ENCODE assay signal across 14 cellular contexts in the genomic region with DNA sequence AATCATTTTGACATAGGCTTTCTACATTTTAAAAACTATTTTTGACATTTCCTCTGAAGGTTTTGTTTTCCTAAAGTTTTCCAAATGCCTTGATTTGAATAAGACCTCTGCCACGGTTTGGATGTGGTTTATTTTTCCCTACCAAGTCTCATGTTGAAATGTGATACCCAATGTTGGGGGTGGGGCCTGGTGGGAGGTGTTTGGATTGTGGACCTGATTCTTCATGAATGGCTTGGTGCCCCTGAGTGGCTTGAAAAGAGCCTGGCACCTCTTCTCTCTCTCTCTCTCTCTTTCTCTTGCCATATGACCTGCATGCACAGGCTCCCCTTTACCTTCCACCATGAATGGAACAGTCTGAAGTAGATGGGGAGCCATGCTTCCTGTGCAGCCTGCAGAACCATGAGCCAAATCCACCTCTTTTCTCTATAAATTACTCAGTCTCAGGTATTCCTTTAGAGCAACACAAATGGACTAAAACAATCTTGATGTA. TPM values are rescaled to one million over a fixed set of nuclear protein-coding genes. Genes with fewer than 3 reads are reported as not detected.
A peak's percentile ranks its signal among the peaks of the same experiment; 100 is the strongest.
DNase-seq lines count a peak whose midpoint lies in the region; ATAC-seq and TF ChIP-seq lines count a peak whose summit lies in the region.
"Had no signal": no experiment of that assay in that cellular context is flagged by ENCODE, and none has a peak within 500 bp of the region (broad histone marks: within the 10 kb centered on the region; RNA-seq: fewer than 3 reads in every experiment).

No MANE protein-coding gene starts in this region.

- no peak overlapping the region for H3K27ac ChIP-seq in coronary artery
- no peak overlapping the region for H3K27ac ChIP-seq in testis
- H3K27ac ChIP-seq: BLaER1 treated with 17β-estradiol and CSF1 and Interleukin-3, amounts not matched to agents 10 nM and 100 nM; GM23248 had no signal

- no peaks in the 10 kb centered on the region for H3K9me3 ChIP-seq in testis

- no peak for TF ChIP-seq CTCF in coronary artery (IDR thresholded peaks at IDR 0.05)
- TF ChIP-seq CTCF in testis (IDR thresholded peaks at IDR 0.05) = no peak

- DNase-seq in NCI-H2171 treated with DMSO at 0.1 percent for 48 hours (lab: John Stamatoyannopoulos, UW) (peak; percentile 46), NCI-H2171 (lab: John Stamatoyannopoulos, UW) (no peak), coronary artery (ENCODE audit: low spot score) (peak; percentile 22), testis (peak; percentile 6), NCI-H1105 treated with DMSO at 0.1 percent for 48 hours (lab: John Stamatoyannopoulos, UW) (no peak), NK-92 (lab: John Stamatoyannopoulos, UW; ENCODE audit: unreplicated experiment) (no peak)
- DNase-seq: 8988T; CD4-positive, CD25-positive, alpha-beta regulatory T cell; DMS53; GF-D8; GM23248; IMR-90 had no signal

- H3K36me3 ChIP-seq in testis (ENCODE audit: low read depth, missing control alignments) = no peaks in the 10 kb centered on the region
- H3K36me3 ChIP-seq: BLaER1 treated with 17β-estradiol and CSF1 and Interleukin-3, amounts not matched to agents 10 nM and 100 nM had no signal

- no peak overlapping the region for H3K4me3 ChIP-seq in coronary artery
- no peak overlapping the region for H3K4me3 ChIP-seq in testis
- H3K4me3 ChIP-seq: BLaER1 treated with 17β-estradiol and CSF1 and Interleukin-3, amounts not matched to agents 10 nM and 100 nM; GM23248 had no signal

- ATAC-seq in GM21717 (IDR thresholded peaks at IDR 0.05; ENCODE audit: unreplicated experiment) = no peak

- no peaks in the 10 kb centered on the region for H3K4me1 ChIP-seq in testis

- H3K27me3 ChIP-seq in testis = no peaks in the 10 kb centered on the region

- WGBS in testis, 2 donors = 35 to 39% methylated on average over 1 of the region's 1 CpG

- no peak for TF ChIP-seq POLR2A in testis (IDR thresholded peaks at IDR 0.05)

- intact Hi-C loops in testis (cut with DNase I; ENCODE audit: low total_unique reads) = no loop called here

RNA-seq across cellular contexts. Expression of gene MMEL1, which starts 14.8 kb away (rescaled TPM):
- total RNA-seq in testis = 10 to 100 TPM; 17.2 to 18.8 TPM
- polyA plus RNA-seq in testis (ENCODE audit: insufficient read depth, low read depth, low replicate concordance) = 36.4 TPM
- total RNA-seq: GM23248 had no signal
- polyA plus RNA-seq: GM23248 had no signal

RNA-seq across cellular contexts. Expression of gene PRXL2B, which starts 31.4 kb away (rescaled TPM):
- 10 to 100 TPM; 20.9 to 25.1 TPM for total RNA-seq in testis
- polyA plus RNA-seq in testis (ENCODE audit: insufficient read depth, low read depth, low replicate concordance) = 16.5 TPM

Comparison
In these comparisons a context has a peak if more than half of its experiments do, and no peak if none do; other contexts are left out.
1. DNase-seq: peak in NCI-H2171 treated with DMSO at 0.1 percent for 48 hours (single experiment), coronary artery (single experiment) and testis (single experiment); none in NCI-H2171 (single experiment), NCI-H1105 treated with DMSO at 0.1 percent for 48 hours (single experiment) and NK-92 (single experiment).